ENCODE assay signal across 18 cellular contexts in genomic region chr9:122090981-122091380, GRCh38. TPM values are rescaled to one million over a fixed set of nuclear protein-coding genes. Genes with fewer than 3 reads are reported as not detected.
DNase-seq lines count a peak whose midpoint lies in the region; ATAC-seq, FAIRE-seq and TF ChIP-seq lines count a peak whose summit lies in the region.
"Had no signal": no experiment of that assay in that cellular context is flagged by ENCODE, and none has a peak within 500 bp of the region (broad histone marks: within the 10 kb centered on the region; RNA-seq: fewer than 3 reads in every experiment).

No MANE protein-coding gene starts in this region.

- H3K27me3 Mint-ChIP-seq in astrocyte (ENCODE audit: low read depth, unreplicated experiment) (peaks cover 7% of the 10 kb centered on the region), type B pancreatic cell (peaks cover 13% of the 10 kb centered on the region)

- H3K4me2 ChIP-seq in HepG2 (ENCODE audit: low read depth, low read length) (peak overlapping the region; percentile 97; the same call in 1 of the 2 replicates), astrocyte (ENCODE audit: low read length) (peak overlapping the region; percentile 96), neural cell (ENCODE audit: low read length) (no peak overlapping the region)

- TF ChIP-seq CTCF in HepG2 (CRISPR knock-in tag; IDR thresholded peaks at IDR 0.05) (no peak), right lobe of liver (IDR thresholded peaks at IDR 0.05) (no peak), astrocyte (IDR thresholded peaks at IDR 0.05; ENCODE audit: insufficient read depth, low read depth, low read length) (no peak), neural cell (IDR thresholded peaks at IDR 0.05; ENCODE audit: poor library complexity, severe bottlenecking) (no peak), type B pancreatic cell (conservative IDR thresholded peaks at IDR 0.05) (no peak), adrenal gland (IDR thresholded peaks at IDR 0.05) (no peak)

- H2AFZ ChIP-seq in HepG2 (ENCODE audit: low read length) = no peak overlapping the region
- no peak overlapping the region for H2AFZ ChIP-seq in astrocyte (ENCODE audit: low read depth, low read length)
- no peak overlapping the region for H2AFZ ChIP-seq in neural cell (ENCODE audit: low read depth, low read length)

- TF ChIP-seq RAD21 in HepG2 (CRISPR knock-in tag; IDR thresholded peaks at IDR 0.05) (no peak), neural cell (conservative IDR thresholded peaks at IDR 0.05) (no peak)

- H3K27me3 ChIP-seq in HepG2 (ENCODE audit: control insufficient read depth in 1 of 2, insufficient read depth in 2 of 2, low read length in 2 of 2) (no peaks in the 10 kb centered on the region; a peak in 1 of 5 replicates), right lobe of liver (no peaks in the 10 kb centered on the region), astrocyte (ENCODE audit: insufficient read depth, low read length) (no peaks in the 10 kb centered on the region), neural cell (ENCODE audit: insufficient read depth, low read depth, low read length) (peaks cover 7% of the 10 kb centered on the region), adrenal gland (no peaks in the 10 kb centered on the region)

- in situ Hi-C loops in HepG2 (cut with HindIII; ENCODE audit: extremely low pct_ligation_motif_present, low pct_unique_long_range_greater_than_20kb) = loop anchor here (10.0 kb wide), 1 partner anchor 364 kb away; no protein-coding TSS in a partner anchor

- no peak overlapping the region for H3K27ac ChIP-seq in HepG2 (ENCODE audit: extremely low read length, insufficient read depth, low read length)
- no peak overlapping the region for H3K27ac ChIP-seq in right lobe of liver
- no peak overlapping the region for H3K27ac ChIP-seq in astrocyte (ENCODE audit: low read depth, low read length)
- no peak overlapping the region for H3K27ac ChIP-seq in neural cell (ENCODE audit: low read length)
- no peak overlapping the region for H3K27ac ChIP-seq in adrenal gland
- H3K27ac ChIP-seq: HL-60, KMS-11 had no signal

- H3K9me3 Mint-ChIP-seq in astrocyte (ENCODE audit: unreplicated experiment) (no peaks in the 10 kb centered on the region), type B pancreatic cell (no peaks in the 10 kb centered on the region)

- BruUV-seq in HepG2 (replicated peaks; lab: Mats Ljungman, UMichigan) = no TSS peak

- intact Hi-C loops in HepG2 (cut with micrococcal nuclease; ENCODE audit: unreplicated experiment) (no loop called here), right lobe of liver (cut with DNase I) (no loop called here), adrenal gland (cut with DNase I) (no loop called here)

- no peaks in the 10 kb centered on the region for H3K9me2 ChIP-seq in neural cell (ENCODE audit: insufficient read depth, low read length)

- H3K4me3 ChIP-seq in HepG2 (replicated peaks in 1 of 3; ENCODE audit: insufficient read depth in 1 of 3, low read depth in 2 of 3, low read length in 3 of 3) (no peak overlapping the region), right lobe of liver (no peak overlapping the region), astrocyte (ENCODE audit: insufficient read depth, low read depth, low read length) (no peak overlapping the region), neural cell (ENCODE audit: low read length) (peak overlapping the region; percentile 99), adrenal gland (no peak overlapping the region)

- 95% methylated on average over 5 of the region's 5 CpGs for WGBS in HepG2 (ENCODE audit: low lambda C conversion rate)
- 95% methylated on average over 5 of the region's 5 CpGs for WGBS in right lobe of liver (ENCODE audit: insufficient coverage, low coverage, low lambda C conversion rate, missing lambda C conversion rate)
- 90 to 97% (median 94%) methylated on average over 5 of the region's 5 CpGs for WGBS in adrenal gland, 4 donors

- H3F3A ChIP-seq in neural cell (ENCODE audit: insufficient read depth, low read length, poor library complexity, severe bottlenecking) = no peaks in the 10 kb centered on the region

- no peak overlapping the region for H3K9ac ChIP-seq in HepG2 (ENCODE audit: insufficient read depth, low read depth, low read length)
- no peak overlapping the region for H3K9ac ChIP-seq in astrocyte (ENCODE audit: low read length)
- no peak overlapping the region for H3K9ac ChIP-seq in neural cell (ENCODE audit: low read length)
- H3K9ac ChIP-seq: KMS-11 had no signal

- TF ChIP-seq POLR2A in HepG2 (IDR thresholded peaks at IDR 0.05; ENCODE audit: insufficient read depth in 1 of 2, low read depth in 2 of 2, low read length in 2 of 2) = no peak
- TF ChIP-seq POLR2A in right lobe of liver (IDR thresholded peaks at IDR 0.05) = no peak
- no peak for TF ChIP-seq POLR2A in adrenal gland (IDR thresholded peaks at IDR 0.05)

- H3K36me3 Mint-ChIP-seq in astrocyte (ENCODE audit: low read depth, unreplicated experiment) (peaks cover 6% of the 10 kb centered on the region), type B pancreatic cell (no peaks in the 10 kb centered on the region)

- TF ChIP-seq EP300 in HepG2 (IDR thresholded peaks at IDR 0.05; ENCODE audit: low read depth in 2 of 2, low read length in 2 of 2) = no peak
- no peak for TF ChIP-seq EP300 in HepG2 (CRISPR knock-in tag; IDR thresholded peaks at IDR 0.05; ENCODE audit: borderline replicate concordance)
- TF ChIP-seq EP300 in neural cell (conservative IDR thresholded peaks at IDR 0.05; ENCODE audit: poor library complexity, severe bottlenecking) = no peak

- POLR2A ChIA-PET in HepG2 (lab: Yijun Ruan, JAX) = no interaction called here

- H3K9me3 ChIP-seq in HepG2 (ENCODE audit: low read length) (no peaks in the 10 kb centered on the region), right lobe of liver (no peaks in the 10 kb centered on the region), astrocyte (ENCODE audit: insufficient read depth, low read depth, low read length) (no peaks in the 10 kb centered on the region), neural cell (ENCODE audit: low read length) (no peaks in the 10 kb centered on the region), adrenal gland (replicated peaks in 1 of 3) (no peaks in the 10 kb centered on the region)

- CTCF ChIA-PET in HepG2 (lab: Yijun Ruan, JAX; ENCODE audit: low intra/inter-chr PET ratio, low total read pairs) = no interaction called here

- H4K20me1 ChIP-seq in HepG2 (ENCODE audit: insufficient read depth, low read length) (no peaks in the 10 kb centered on the region), astrocyte (ENCODE audit: insufficient read depth, low read length) (peaks cover 52% of the 10 kb centered on the region), neural cell (ENCODE audit: insufficient read depth) (no peaks in the 10 kb centered on the region)

- no peak for DNase-seq in HepG2 (ENCODE audit: low spot score)
- DNase-seq in right lobe of liver = no peak
- no peak for DNase-seq in astrocyte (ENCODE audit: low read depth)
- DNase-seq in type B pancreatic cell (ENCODE audit: extremely low spot score, unreplicated experiment) = no peak
- DNase-seq in adrenal gland = no peak
- no peak for DNase-seq in stimulated activated CD8-positive, alpha-beta memory T cell treated with anti-CD3 and anti-CD28 coated beads, Interleukin-4, amount 100 ng/mL, for 48 hours
- no peak for DNase-seq in DMS114 treated with DMSO at 0.1 percent for 48 hours (lab: John Stamatoyannopoulos, UW; ENCODE audit: unreplicated experiment)
- DNase-seq: activated CD8-positive, alpha-beta memory T cell treated with anti-CD3 and anti-CD28 coated beads, Interleukin-2, amount 50 U/mL, for 48 hours; DMS153; NCI-H1105 treated with DMSO at 0.1 percent for 48 hours; NCI-H2227 treated with DMSO at 0.1 percent for 48 hours; occipital lobe; SHP77 treated with DMSO at 0.1 percent for 48 hours; small intestine; stimulated activated naive CD4-positive, alpha-beta T cell treated with Interleukin-2 at 50 U/mL for 16 hours had no signal

- H3K27ac Mint-ChIP-seq in astrocyte (ENCODE audit: unreplicated experiment) (no peak overlapping the region), type B pancreatic cell (no peak overlapping the region)

- H3K4me1 Mint-ChIP-seq in astrocyte (ENCODE audit: low read depth, unreplicated experiment) (peaks cover 7% of the 10 kb centered on the region), type B pancreatic cell (ENCODE audit: unreplicated experiment) (peaks cover 20% of the 10 kb centered on the region)

- FAIRE-seq in HepG2 (lab: Jason Lieb, UNC) (no peak), astrocyte (lab: Jason Lieb, UNC) (no peak)
- FAIRE-seq: small intestine had no signal

- peaks cover 8% of the 10 kb centered on the region for H3K79me2 ChIP-seq in HepG2 (ENCODE audit: insufficient read depth, low read length)
- H3K79me2 ChIP-seq in astrocyte (ENCODE audit: insufficient read depth, low read length) = peaks cover 33% of the 10 kb centered on the region
- H3K79me2 ChIP-seq in neural cell (replicated peaks; ENCODE audit: insufficient read depth, low read length) = peaks cover 22% of the 10 kb centered on the region

- peaks cover 2 to 3% of the 10 kb centered on the region in 2 experiments; a peak in 1 of 5 replicates for H3K36me3 ChIP-seq in HepG2 (replicated peaks in 1 of 2; ENCODE audit: control insufficient read depth in 1 of 2, insufficient read depth in 2 of 2, low read length in 2 of 2)
- H3K36me3 ChIP-seq in right lobe of liver = no peaks in the 10 kb centered on the region
- no peaks in the 10 kb centered on the region for H3K36me3 ChIP-seq in astrocyte (ENCODE audit: insufficient read depth, low read length)
- no peaks in the 10 kb centered on the region for H3K36me3 ChIP-seq in neural cell (ENCODE audit: insufficient read depth, low read length)
- H3K36me3 ChIP-seq in adrenal gland (replicated peaks in 1 of 2) = no peaks in the 10 kb centered on the region

- H3K4me1 ChIP-seq in HepG2 (ENCODE audit: insufficient read depth, low read length) (peaks cover 56% of the 10 kb centered on the region), right lobe of liver (peaks cover 0 to 34% (median 11%) of the 10 kb centered on the region in 4 donors), astrocyte (ENCODE audit: insufficient read depth, low read length) (peaks cover 22% of the 10 kb centered on the region), adrenal gland (replicated peaks in 1 of 2) (peaks cover 41 to 54% of the 10 kb centered on the region in 2 donors)

- ATAC-seq in HepG2 = no peak
- no peak for ATAC-seq in right lobe of liver

- H3K4me3 Mint-ChIP-seq in astrocyte (ENCODE audit: unreplicated experiment) (no peak overlapping the region), type B pancreatic cell (peak overlapping the region; percentile 91)

RNA-seq across cellular contexts. Expression of gene TTLL11, which starts 2.1 kb away (rescaled TPM):
- total RNA-seq in HepG2 (2016; rRNA removed; fragmentation: Illumina TruSeq; extraction: Trizol) (3.1 and 4.5 TPM in 2 replicates), right lobe of liver (1 to 10 TPM; 3.2 to 5.2 (median 4.1) TPM), astrocyte (6.6 and 6.9 TPM in 2 replicates), type B pancreatic cell (ENCODE audit: low replicate concordance) (5.8 and 8.6 TPM in 2 replicates), adrenal gland (10 to 100 TPM; 11.0 to 30.9 (median 17.8) TPM)
- total RNA-seq in HepG2 (2016; cell fraction: cytosol; rRNA removed; fragmentation: Illumina TruSeq; extraction: Trizol; ENCODE audit: low read depth) = 4.2 and 4.4 TPM in 2 replicates
- total RNA-seq in HepG2 (2016; cell fraction: insoluble cytoplasmic fraction; rRNA removed; fragmentation: Illumina TruSeq; extraction: Trizol) = 3.2 and 4.0 TPM in 2 replicates
- 8.0 and 8.2 TPM in 2 replicates for total RNA-seq in HepG2 (2016; cell fraction: membrane; rRNA removed; fragmentation: Illumina TruSeq; extraction: Trizol)
- total RNA-seq in HepG2 (2016; cell fraction: nucleus; rRNA removed; fragmentation: Illumina TruSeq; extraction: Trizol) = 3.4 and 4.1 TPM in 2 replicates
- polyA plus RNA-seq in HepG2 (2011; rRNA removed) (5.2 and 6.4 TPM in 2 replicates), neural cell (8.0 and 8.4 TPM in 2 replicates), adrenal gland (1 to 10 TPM; 4.8 to 9.3 (median 5.9) TPM)
- polyA plus RNA-seq in HepG2 (2011; cell fraction: cytosol; rRNA removed) = 4.2 and 5.3 TPM in 2 replicates
- polyA plus RNA-seq in HepG2 (2011; cell fraction: nucleus; rRNA removed) = 2.5 and 3.8 TPM in 2 replicates
- 3.5 and 4.2 TPM in 2 replicates for polyA plus RNA-seq in HepG2 (2012)
- 4.5 and 4.7 TPM in 2 replicates for polyA plus RNA-seq in HepG2 (2016; cell fraction: cytosol; fragmentation: Illumina TruSeq; extraction: Trizol; ENCODE audit: low read depth)
- polyA plus RNA-seq in HepG2 (2016; cell fraction: insoluble cytoplasmic fraction; fragmentation: Illumina TruSeq; extraction: Trizol; ENCODE audit: low read depth) = 4.7 and 6.7 TPM in 2 replicates
- polyA plus RNA-seq in HepG2 (2016; cell fraction: membrane; fragmentation: Illumina TruSeq; extraction: Trizol; ENCODE audit: low read depth) = 6.6 and 8.0 TPM in 2 replicates
- polyA plus RNA-seq in HepG2 (2016; cell fraction: nucleus; fragmentation: Illumina TruSeq; extraction: Trizol; ENCODE audit: insufficient read depth, low read depth) = 4.7 and 5.7 TPM in 2 replicates
- polyA minus RNA-seq in HepG2 (2011; rRNA and poly(A)+ RNA removed; ENCODE audit: low replicate concordance) = 3.5 and 6.7 TPM in 2 replicates
- polyA minus RNA-seq in HepG2 (2011; cell fraction: cytosol; rRNA and poly(A)+ RNA removed) = 2.0 and 2.5 TPM in 2 replicates
- 3.3 and 5.3 TPM in 2 replicates for polyA minus RNA-seq in HepG2 (2011; cell fraction: nucleus; rRNA and poly(A)+ RNA removed)
- polyA minus RNA-seq in neural cell = 24.8 and 29.5 TPM in 2 replicates
